Comparison of ENCODE assay signal across 28 cellular contexts in genomic region chr2:125310671-125311364, GRCh38.
"Had no signal": no experiment of that assay in that cellular context is flagged by ENCODE, and none has a peak within 500 bp of the region (broad histone marks: within the 10 kb centered on the region; RNA-seq: fewer than 3 reads in every experiment).

No MANE protein-coding gene starts in this region.

- H3K36me3 ChIP-seq: brain microvascular endothelial cell, gastroesophageal sphincter, WERI-Rb-1 had no signal

- H3K27ac ChIP-seq: brain microvascular endothelial cell, coronary artery, dorsolateral prefrontal cortex, foreskin keratinocyte, gastroesophageal sphincter, WERI-Rb-1 had no signal

- H3K4me1 ChIP-seq: foreskin keratinocyte, gastroesophageal sphincter had no signal

- FAIRE-seq: astrocyte, bronchial epithelial cell had no signal

- DNase-seq: activated B cell treated with CpG ODN at 0.5 μM for 24 hours; activated CD4-positive, alpha-beta T cell treated with anti-CD3 and anti-CD28 coated beads for 48 hours; activated CD4-positive, alpha-beta T cell treated with anti-CD3 and anti-CD28 coated beads, Interleukin-2, amount 50 U/mL, for 1 hour; activated CD4-positive, alpha-beta T cell treated with anti-CD3 and anti-CD28 coated beads, Interleukin-2, amount 50 U/mL, for 48 hours; activated CD8-positive, alpha-beta memory T cell treated with anti-CD3 and anti-CD28 coated beads for 24 hours; activated CD8-positive, alpha-beta T cell treated with anti-CD3 and anti-CD28 coated beads for 36 hours; activated effector memory CD4-positive, alpha-beta T cell treated with Interleukin-2 at 50 U/mL for 16 hours; activated gamma-delta T cell treated with Interleukin-2 at 50 U/mL for 16 hours; activated naive CD4-positive, alpha-beta T cell treated with anti-CD3 and anti-CD28 coated beads, Interleukin-2, amount 50 U/mL, for 16 hours; activated naive CD4-positive, alpha-beta T cell treated with Interleukin-2 at 50 U/mL for 16 hours; activated T-cell treated with anti-CD3 and anti-CD28 coated beads, Interleukin-2, amount 50 U/mL, for 4 hours; amniotic stem cell; anterior cingulate cortex; brain microvascular endothelial cell; dorsolateral prefrontal cortex; effector memory CD4-positive, alpha-beta T cell; endodermal cell; foreskin keratinocyte; T-cell; T1000; WERI-Rb-1 had no signal

- H3K27me3 ChIP-seq: brain microvascular endothelial cell, dorsolateral prefrontal cortex, foreskin keratinocyte, gastroesophageal sphincter had no signal

- H3K9me3 ChIP-seq: gastroesophageal sphincter had no signal

- H3K4me3 ChIP-seq: coronary artery, dorsolateral prefrontal cortex, gastroesophageal sphincter had no signal

- ATAC-seq: activated CD4-positive, CD25-positive, alpha-beta regulatory T cell treated with anti-CD3 and anti-CD28 coated beads, Interleukin-2, amount 50 U/mL, for 24 hours; activated CD8-positive, alpha-beta T cell treated with anti-CD3 and anti-CD28 coated beads for 36 hours; activated T-cell treated with anti-CD3 and anti-CD28 coated beads, Interleukin-2, amount 50 U/mL, for 4 hours; activated T-helper 17 cell treated with anti-CD3 and anti-CD28 coated beads, Interleukin-2, amount 50 U/mL, for 72 hours; esophagus mucosa; foreskin keratinocyte; gastroesophageal sphincter; T-cell had no signal
